ENCODE assay signal across 20 cellular contexts in genomic region chr17:6255331-6255730, GRCh38.
DNase-seq lines count a peak whose midpoint lies in the region; FAIRE-seq lines count a peak whose summit lies in the region.
"Had no signal": no experiment of that assay in that cellular context is flagged by ENCODE, and none has a peak within 500 bp of the region (broad histone marks: within the 10 kb centered on the region; RNA-seq: fewer than 3 reads in every experiment).

No MANE protein-coding gene starts in this region.

- in situ Hi-C loops in Caki2 (cut with HindIII; ENCODE audit: low pct_unique_long_range_greater_than_20kb, low sequenced_read_pairs): no loop called here
- in situ Hi-C loops in GM23248 (cut with MboI): no loop called here

- no peak overlapping the region for H3K4me3 ChIP-seq in GM23248
- H3K4me3 ChIP-seq: BLaER1 had no signal

- no peak overlapping the region for H3K9ac ChIP-seq in GM23248
- H3K9ac ChIP-seq: BLaER1 had no signal

- no peak overlapping the region for H3K27ac ChIP-seq in GM23248
- H3K27ac ChIP-seq: 22Rv1, BLaER1, C4-2B had no signal

- no peaks in the 10 kb centered on the region for H4K20me1 ChIP-seq in GM23248 (ENCODE audit: insufficient read depth)
- H4K20me1 ChIP-seq: BLaER1 had no signal

- H3K9me2 ChIP-seq in GM23248 (ENCODE audit: insufficient read depth): no peaks in the 10 kb centered on the region

- no peak overlapping the region for H3K4me2 ChIP-seq in GM23248 (ENCODE audit: unreplicated experiment)
- H3K4me2 ChIP-seq: BLaER1 had no signal

- H3K79me2 ChIP-seq in GM23248 (ENCODE audit: insufficient read depth): no peaks in the 10 kb centered on the region

- no peaks in the 10 kb centered on the region for H3K9me3 ChIP-seq in GM23248 (ENCODE audit: low read depth)
- H3K9me3 ChIP-seq: BLaER1 had no signal

- no peaks in the 10 kb centered on the region for H3K27me3 ChIP-seq in GM23248 (replicated peaks; ENCODE audit: insufficient read depth)
- H3K27me3 ChIP-seq: BLaER1 had no signal

- DNase-seq in Caki2 (ENCODE audit: low read depth): peak; percentile 57
- peak; percentile 52 for DNase-seq in RCC 7860 (ENCODE audit: low spot score)
- peak; percentile 78 for DNase-seq in kidney tubule cell (ENCODE audit: low spot score)
- peak; percentile 58 for DNase-seq in renal cortical epithelial cell (ENCODE audit: low read depth)
- no peak for DNase-seq in NCI-H748 (lab: John Stamatoyannopoulos, UW; ENCODE audit: unreplicated experiment)
- DNase-seq in posterior vena cava (ENCODE audit: low spot score): no peak
- DNase-seq in GM23248: no peak
- DNase-seq: Calu3; CD4-positive, CD25-positive, alpha-beta regulatory T cell; CD8-positive, alpha-beta T cell; DMS53; DMS79 treated with DMSO at 0.1 percent for 48 hours; GF-D8; H9 had no signal

- H3K36me3 ChIP-seq in GM23248 (ENCODE audit: low read depth): no peaks in the 10 kb centered on the region
- H3K36me3 ChIP-seq: BLaER1 had no signal

- H3K4me1 ChIP-seq in GM23248 (ENCODE audit: insufficient read depth): no peaks in the 10 kb centered on the region
- H3K4me1 ChIP-seq: BLaER1 had no signal

- intact Hi-C loops in posterior vena cava (cut with DNase I): no loop called here

- H3F3A ChIP-seq in GM23248 (ENCODE audit: insufficient read depth): no peaks in the 10 kb centered on the region

- H2AFZ ChIP-seq in GM23248: no peak overlapping the region

- peak; percentile 85 for FAIRE-seq in RCC 7860 (lab: Jason Lieb, UNC)
- FAIRE-seq: A204.1, GM12891, GM18507 had no signal

Comparison
In these comparisons a context has a peak if more than half of its experiments do, and no peak if none do; other contexts are left out.
1. DNase-seq: peak in Caki2 (single experiment), RCC 7860 (single experiment), kidney tubule cell (single experiment) and renal cortical epithelial cell (single experiment); none in NCI-H748 (single experiment), posterior vena cava (single experiment) and GM23248 (single experiment).